ENCODE assay signal across 25 cellular contexts in the genomic region with DNA sequence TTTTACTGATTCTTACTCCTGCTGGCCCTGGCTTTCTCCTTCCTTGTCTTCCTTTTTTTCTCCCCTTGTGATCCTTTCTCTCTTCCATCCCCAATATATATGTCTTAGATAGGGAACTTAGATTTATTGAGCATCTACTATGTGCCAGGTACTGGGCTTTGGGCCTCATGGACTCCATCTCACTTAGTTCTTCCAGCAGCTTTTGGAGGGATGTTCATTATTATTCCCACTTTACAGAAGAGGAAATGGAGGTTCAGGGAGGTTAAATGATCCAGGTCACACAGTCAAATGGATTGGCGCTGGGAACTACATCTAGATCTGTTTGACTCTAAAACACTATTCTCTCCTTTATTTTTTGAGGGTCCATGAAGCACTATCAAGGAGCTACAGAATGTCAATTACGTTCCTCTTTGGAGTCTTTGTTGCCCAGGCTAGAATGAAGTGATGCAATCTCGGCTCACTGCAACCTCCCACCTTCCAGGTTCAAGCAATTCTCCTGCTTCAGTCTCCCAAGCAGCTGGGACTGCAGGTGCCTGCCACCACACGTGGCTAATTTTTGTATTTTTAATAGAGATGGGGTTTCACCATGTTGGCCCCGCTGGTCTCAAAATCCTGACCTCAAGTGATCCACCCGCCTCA. TPM values are rescaled to one million over a fixed set of nuclear protein-coding genes. Genes with fewer than 3 reads are reported as not detected.
"Had no signal": no experiment of that assay in that cellular context is flagged by ENCODE, and none has a peak within 500 bp of the region (broad histone marks: within the 10 kb centered on the region; RNA-seq: fewer than 3 reads in every experiment).

No MANE protein-coding gene starts in this region.

- H3K36me3 Mint-ChIP-seq: activated CD4-positive, alpha-beta memory T cell treated with anti-CD3 and anti-CD28 coated beads for 36 hours had no signal

- H3K27me3 Mint-ChIP-seq: activated CD4-positive, alpha-beta memory T cell treated with anti-CD3 and anti-CD28 coated beads for 36 hours; activated naive CD8-positive, alpha-beta T cell treated with anti-CD3 and anti-CD28 coated beads for 36 hours; activated T-cell treated with anti-CD3 and anti-CD28 coated beads, Interleukin-2, amount 50 U/mL, for 24 hours had no signal

- H3K9me3 ChIP-seq: Peyer's patch, SJSA1 had no signal

- H3K9me3 Mint-ChIP-seq: activated T-cell treated with anti-CD3 and anti-CD28 coated beads, Interleukin-2, amount 50 U/mL, for 24 hours; activated T-helper 1 cell treated with anti-CD3 and anti-CD28 coated beads, Interleukin-12 subunit alpha, Interleukin-12 subunit beta, Interleukin-2, Interleukin-4 antibody, amounts not matched to agents 30 ng/mL and 10 ng/mL and 1 ng/mL, durations not matched to agents 14 hours and 24 hours and 36 hours had no signal

- H3K27me3 ChIP-seq: brain microvascular endothelial cell, cardiac muscle cell, Peyer's patch, SJSA1 had no signal

- H3K27ac ChIP-seq: brain microvascular endothelial cell, cardiac muscle cell, Peyer's patch, RWPE1, SJSA1 had no signal

- H3K4me3 Mint-ChIP-seq: activated CD4-positive, alpha-beta memory T cell treated with anti-CD3 and anti-CD28 coated beads for 36 hours; activated CD4-positive, alpha-beta T cell treated with anti-CD3 and anti-CD28 coated beads, Interleukin-2, amount 10 ng/mL, durations not matched to agents 7 days and 5 days; activated naive CD8-positive, alpha-beta T cell treated with anti-CD3 and anti-CD28 coated beads for 36 hours; activated T-cell treated with anti-CD3 and anti-CD28 coated beads, Interleukin-2, amount 50 U/mL, for 24 hours; activated T-helper 1 cell treated with anti-CD3 and anti-CD28 coated beads, Interleukin-12 subunit alpha, Interleukin-12 subunit beta, Interleukin-2, Interleukin-4 antibody, amounts not matched to agents 30 ng/mL and 10 ng/mL and 1 ng/mL, durations not matched to agents 14 hours and 24 hours and 36 hours had no signal

- H3K27ac Mint-ChIP-seq: activated CD4-positive, alpha-beta memory T cell treated with anti-CD3 and anti-CD28 coated beads for 36 hours; activated naive CD8-positive, alpha-beta T cell treated with anti-CD3 and anti-CD28 coated beads for 36 hours; activated T-cell treated with anti-CD3 and anti-CD28 coated beads, Interleukin-2, amount 50 U/mL, for 24 hours; activated T-helper 1 cell treated with anti-CD3 and anti-CD28 coated beads, Interleukin-12 subunit alpha, Interleukin-12 subunit beta, Interleukin-2, Interleukin-4 antibody, amounts not matched to agents 30 ng/mL and 10 ng/mL and 1 ng/mL, durations not matched to agents 14 hours and 24 hours and 36 hours had no signal

- DNase-seq: activated CD4-positive, alpha-beta memory T cell treated with anti-CD3 and anti-CD28 coated beads for 36 hours; activated CD4-positive, alpha-beta T cell treated with anti-CD3 and anti-CD28 coated beads, Interleukin-2, amount 10 ng/mL, durations not matched to agents 7 days and 5 days; activated CD4-positive, CD25-positive, alpha-beta regulatory T cell; activated effector memory CD4-positive, alpha-beta T cell treated with Interleukin-2 at 50 U/mL for 16 hours; activated naive CD4-positive, alpha-beta T cell treated with Interleukin-2 at 50 U/mL for 16 hours; activated naive CD8-positive, alpha-beta T cell treated with anti-CD3 and anti-CD28 coated beads for 36 hours; activated T-cell treated with anti-CD3 and anti-CD28 coated beads, Interleukin-2, amount 50 U/mL, for 24 hours; brain microvascular endothelial cell; Karpas-422; MM.1S; NCI-H1105 treated with DMSO at 0.1 percent for 48 hours; NCI-H1436 treated with DMSO at 0.1 percent for 48 hours; NCI-H187; NCI-H2081 treated with DMSO at 0.1 percent for 48 hours; NCI-H446; NCI-H524; Peyer's patch; SHP77; T-helper 2 cell; T1000 had no signal

RNA-seq across cellular contexts. Expression of gene APOH, which starts 54.2 kb away (rescaled TPM):
- total RNA-seq: activated CD4-positive, alpha-beta memory T cell treated with anti-CD3 and anti-CD28 coated beads for 36 hours; activated CD4-positive, alpha-beta T cell treated with anti-CD3 and anti-CD28 coated beads, Interleukin-2, amount 10 ng/mL, durations not matched to agents 7 days and 5 days; activated CD8-positive, alpha-beta memory T cell treated with anti-CD3 and anti-CD28 coated beads for 36 hours; activated naive CD8-positive, alpha-beta T cell treated with anti-CD3 and anti-CD28 coated beads for 36 hours; activated T-helper 1 cell treated with anti-CD3 and anti-CD28 coated beads, Interleukin-12 subunit alpha, Interleukin-12 subunit beta, Interleukin-2, Interleukin-4 antibody, amounts not matched to agents 30 ng/mL and 10 ng/mL and 1 ng/mL, durations not matched to agents 14 hours and 24 hours and 36 hours; cardiac muscle cell; SJSA1 had no signal
- polyA plus RNA-seq: cardiac muscle cell had no signal
